Comparison of ENCODE assay signal across 24 cellular contexts in genomic region chr2:19944205-19944845, GRCh38.
"Had no signal": no experiment of that assay in that cellular context is flagged by ENCODE, and none has a peak within 500 bp of the region (broad histone marks: within the 10 kb centered on the region; RNA-seq: fewer than 3 reads in every experiment).

No MANE protein-coding gene starts in this region.

- H3K9me3 Mint-ChIP-seq: activated CD4-positive, alpha-beta T cell treated with anti-CD3 and anti-CD28 coated beads, Interleukin-2, amount 10 ng/mL, durations not matched to agents 24 days and 14 days; activated CD8-positive, alpha-beta T cell treated with anti-CD3 and anti-CD28 coated beads for 36 hours; activated naive CD8-positive, alpha-beta T cell treated with anti-CD3 and anti-CD28 coated beads, Interleukin-2, amount 50 U/mL, for 24 hours; naive B cell; neural crest cell; stimulated activated memory B cell treated with anti-CD40 and anti-IgM and Interleukin-4, amounts not matched to agents 10 μg/mL and 1 μg/mL and 100 μg/mL, for 72 hours had no signal

- H3K27me3 ChIP-seq: foreskin keratinocyte, sigmoid colon, stomach, suprapubic skin, tibial nerve had no signal

- H3K4me3 ChIP-seq: lower lobe of right lung, sigmoid colon, smooth muscle cell, stomach, suprapubic skin, tibial nerve had no signal

- H3K4me1 ChIP-seq: foreskin keratinocyte, lower lobe of right lung, suprapubic skin, tibial nerve had no signal

- H3K4me2 ChIP-seq: smooth muscle cell had no signal

- H3K4me3 Mint-ChIP-seq: activated CD4-positive, alpha-beta T cell treated with anti-CD3 and anti-CD28 coated beads, Interleukin-2, amount 10 ng/mL, durations not matched to agents 24 days and 14 days; activated CD8-positive, alpha-beta memory T cell treated with anti-CD3 and anti-CD28 coated beads, Interleukin-2, amount 10 ng/mL, durations not matched to agents 7 days and 5 days; activated CD8-positive, alpha-beta T cell treated with anti-CD3 and anti-CD28 coated beads for 36 hours; activated naive CD8-positive, alpha-beta T cell treated with anti-CD3 and anti-CD28 coated beads, Interleukin-2, amount 50 U/mL, for 24 hours; naive B cell; neural crest cell; stimulated activated memory B cell treated with anti-CD40 and anti-IgM and Interleukin-4, amounts not matched to agents 10 μg/mL and 1 μg/mL and 100 μg/mL, for 72 hours had no signal

- H3K27me3 Mint-ChIP-seq: activated CD4-positive, alpha-beta T cell treated with anti-CD3 and anti-CD28 coated beads, Interleukin-2, amount 10 ng/mL, durations not matched to agents 24 days and 14 days; activated CD8-positive, alpha-beta memory T cell treated with anti-CD3 and anti-CD28 coated beads, Interleukin-2, amount 10 ng/mL, durations not matched to agents 7 days and 5 days; activated CD8-positive, alpha-beta T cell treated with anti-CD3 and anti-CD28 coated beads for 36 hours; activated naive CD8-positive, alpha-beta T cell treated with anti-CD3 and anti-CD28 coated beads, Interleukin-2, amount 50 U/mL, for 24 hours; naive B cell; stimulated activated memory B cell treated with anti-CD40 and anti-IgM and Interleukin-4, amounts not matched to agents 10 μg/mL and 1 μg/mL and 100 μg/mL, for 72 hours had no signal

- H3K27ac Mint-ChIP-seq: activated CD4-positive, alpha-beta T cell treated with anti-CD3 and anti-CD28 coated beads, Interleukin-2, amount 10 ng/mL, durations not matched to agents 24 days and 14 days; activated CD8-positive, alpha-beta memory T cell treated with anti-CD3 and anti-CD28 coated beads, Interleukin-2, amount 10 ng/mL, durations not matched to agents 7 days and 5 days; activated CD8-positive, alpha-beta T cell treated with anti-CD3 and anti-CD28 coated beads for 36 hours; activated naive CD8-positive, alpha-beta T cell treated with anti-CD3 and anti-CD28 coated beads, Interleukin-2, amount 50 U/mL, for 24 hours; naive B cell; progenitor cell of endocrine pancreas; stimulated activated memory B cell treated with anti-CD40 and anti-IgM and Interleukin-4, amounts not matched to agents 10 μg/mL and 1 μg/mL and 100 μg/mL, for 72 hours had no signal

- H3K36me3 ChIP-seq: lower lobe of right lung had no signal

- DNase-seq: activated CD8-positive, alpha-beta memory T cell treated with anti-CD3 and anti-CD28 coated beads, Interleukin-2, amount 10 ng/mL, durations not matched to agents 7 days and 5 days; activated CD8-positive, alpha-beta T cell treated with anti-CD3 and anti-CD28 coated beads for 36 hours; activated effector memory CD4-positive, alpha-beta T cell treated with anti-CD3 and anti-CD28 coated beads, Interleukin-2, amount 50 U/mL, for 16 hours; activated naive CD4-positive, alpha-beta T cell treated with anti-CD3 and anti-CD28 coated beads, Interleukin-2, amount 50 U/mL, for 16 hours; activated naive CD8-positive, alpha-beta T cell treated with anti-CD3 and anti-CD28 coated beads, Interleukin-2, amount 50 U/mL, for 24 hours; activated T-cell treated with anti-CD3 and anti-CD28 coated beads for 4 hours; cortex of kidney; foreskin keratinocyte; kidney; lower lobe of right lung; naive B cell; retina; sigmoid colon; stimulated activated CD4-positive, alpha-beta T cell treated with anti-CD3 and anti-CD28 coated beads, Interleukin-15, amount 100 ng/mL, for 24 hours; stomach had no signal

- ATAC-seq: activated CD4-positive, CD25-positive, alpha-beta regulatory T cell treated with anti-CD3 and anti-CD28 coated beads, Interleukin-2, amount 50 U/mL, for 24 hours; activated CD8-positive, alpha-beta memory T cell treated with anti-CD3 and anti-CD28 coated beads, Interleukin-2, amount 10 ng/mL, durations not matched to agents 7 days and 5 days; activated CD8-positive, alpha-beta T cell treated with anti-CD3 and anti-CD28 coated beads for 36 hours; activated naive CD8-positive, alpha-beta T cell treated with anti-CD3 and anti-CD28 coated beads, Interleukin-2, amount 50 U/mL, for 24 hours; foreskin keratinocyte; left lobe of liver; lower lobe of right lung; stimulated activated memory B cell treated with anti-CD40 and anti-IgM and Interleukin-4, amounts not matched to agents 10 μg/mL and 1 μg/mL and 100 μg/mL, for 72 hours had no signal

- H3K27ac ChIP-seq: foreskin keratinocyte, lower lobe of right lung, sigmoid colon, stomach, suprapubic skin, tibial nerve had no signal

- H3K4me1 Mint-ChIP-seq: activated CD4-positive, alpha-beta T cell treated with anti-CD3 and anti-CD28 coated beads, Interleukin-2, amount 10 ng/mL, durations not matched to agents 24 days and 14 days; activated CD8-positive, alpha-beta memory T cell treated with anti-CD3 and anti-CD28 coated beads, Interleukin-2, amount 10 ng/mL, durations not matched to agents 7 days and 5 days; activated naive CD8-positive, alpha-beta T cell treated with anti-CD3 and anti-CD28 coated beads, Interleukin-2, amount 50 U/mL, for 24 hours; naive B cell; stimulated activated memory B cell treated with anti-CD40 and anti-IgM and Interleukin-4, amounts not matched to agents 10 μg/mL and 1 μg/mL and 100 μg/mL, for 72 hours had no signal

- H3K9me3 ChIP-seq: lower lobe of right lung, sigmoid colon, stomach, suprapubic skin, tibial nerve had no signal
